In genomic region chr7:23168111-23168885, GRCh38 we compare ENCODE assay signal across 27 cellular contexts.
"Had no signal": no experiment of that assay in that cellular context is flagged by ENCODE, and none has a peak within 500 bp of the region (broad histone marks: within the 10 kb centered on the region; RNA-seq: fewer than 3 reads in every experiment).

No MANE protein-coding gene starts in this region.

- FAIRE-seq: endometrium, frontal cortex, islet of Langerhans, small intestine had no signal

- H3K9me3 ChIP-seq: colonic mucosa, mucosa of descending colon, prostate gland, right lobe of liver, thoracic aorta, transverse colon, upper lobe of right lung, uterus had no signal

- H3K4me3 Mint-ChIP-seq: central memory CD8-positive, alpha-beta T cell; dendritic cell treated with granulocyte-macrophage colony-stimulating factor and Interleukin-4, amounts not matched to agents 40 ng/mL and 50 ng/mL, for 4 days; effector memory CD8-positive, alpha-beta T cell; mesothelial cell of epicardium; naive B cell; natural killer cell treated with Interleukin-12 subunit alpha and Interleukin-12 subunit beta and Interleukin-15 and Interleukin-18, amount 100 ng/mL, for 72 hours; neural progenitor cell; stimulated activated naive B cell treated with anti-CD40 and anti-IgM and Interleukin-4, amounts not matched to agents 10 μg/mL and 1 μg/mL and 100 μg/mL, for 72 hours; stimulated activated naive CD8-positive, alpha-beta T cell treated with anti-CD3 and anti-CD28 coated beads, Interleukin-15, Interleukin-2, amounts not matched to agents 100 ng/mL and 50 ng/mL, for 24 hours had no signal

- H3K27me3 Mint-ChIP-seq: central memory CD8-positive, alpha-beta T cell; dendritic cell treated with granulocyte-macrophage colony-stimulating factor and Interleukin-4, amounts not matched to agents 40 ng/mL and 50 ng/mL, for 4 days; effector memory CD8-positive, alpha-beta T cell; naive B cell; natural killer cell treated with Interleukin-12 subunit alpha and Interleukin-12 subunit beta and Interleukin-15 and Interleukin-18, amount 100 ng/mL, for 72 hours; stimulated activated naive B cell treated with anti-CD40 and anti-IgM and Interleukin-4, amounts not matched to agents 10 μg/mL and 1 μg/mL and 100 μg/mL, for 72 hours; stimulated activated naive CD8-positive, alpha-beta T cell treated with anti-CD3 and anti-CD28 coated beads, Interleukin-15, Interleukin-2, amounts not matched to agents 100 ng/mL and 50 ng/mL, for 24 hours had no signal

- H3K27ac Mint-ChIP-seq: dendritic cell treated with granulocyte-macrophage colony-stimulating factor and Interleukin-4, amounts not matched to agents 40 ng/mL and 50 ng/mL, for 4 days; effector memory CD8-positive, alpha-beta T cell; mesothelial cell of epicardium; naive B cell; natural killer cell treated with Interleukin-12 subunit alpha and Interleukin-12 subunit beta and Interleukin-15 and Interleukin-18, amount 100 ng/mL, for 72 hours; neural progenitor cell; stimulated activated naive B cell treated with anti-CD40 and anti-IgM and Interleukin-4, amounts not matched to agents 10 μg/mL and 1 μg/mL and 100 μg/mL, for 72 hours; stimulated activated naive CD8-positive, alpha-beta T cell treated with anti-CD3 and anti-CD28 coated beads, Interleukin-15, Interleukin-2, amounts not matched to agents 100 ng/mL and 50 ng/mL, for 24 hours had no signal

- H3K27me3 ChIP-seq: colonic mucosa, hepatocyte, neural progenitor cell, right lobe of liver, transverse colon, upper lobe of right lung, uterus had no signal

- H3K9me3 Mint-ChIP-seq: central memory CD8-positive, alpha-beta T cell; dendritic cell treated with granulocyte-macrophage colony-stimulating factor and Interleukin-4, amounts not matched to agents 40 ng/mL and 50 ng/mL, for 4 days; effector memory CD8-positive, alpha-beta T cell; mesothelial cell of epicardium; naive B cell; natural killer cell treated with Interleukin-12 subunit alpha and Interleukin-12 subunit beta and Interleukin-15 and Interleukin-18, amount 100 ng/mL, for 72 hours; neural progenitor cell; stimulated activated naive B cell treated with anti-CD40 and anti-IgM and Interleukin-4, amounts not matched to agents 10 μg/mL and 1 μg/mL and 100 μg/mL, for 72 hours; stimulated activated naive CD8-positive, alpha-beta T cell treated with anti-CD3 and anti-CD28 coated beads, Interleukin-15, Interleukin-2, amounts not matched to agents 100 ng/mL and 50 ng/mL, for 24 hours had no signal

- DNase-seq: colonic mucosa; effector memory CD8-positive, alpha-beta T cell; kidney glomerular epithelial cell; left colon; mesenchymal stem cell; mucosa of descending colon; naive B cell; right lobe of liver; small intestine; stimulated activated CD4-positive, alpha-beta T cell treated with anti-CD3 and anti-CD28 coated beads, Interleukin-15, amount 100 ng/mL, for 24 hours; stimulated activated CD4-positive, alpha-beta T cell treated with anti-CD3 and anti-CD28 coated beads, Interleukin-2, amount 100 ng/mL, for 48 hours; stimulated activated naive B cell treated with anti-CD40 and anti-IgM and Interleukin-4, amounts not matched to agents 10 μg/mL and 1 μg/mL and 100 μg/mL, for 72 hours; transverse colon; upper lobe of right lung; uterus had no signal

- H3K4me1 Mint-ChIP-seq: central memory CD8-positive, alpha-beta T cell; mesothelial cell of epicardium; naive B cell; neural progenitor cell; stimulated activated naive B cell treated with anti-CD40 and anti-IgM and Interleukin-4, amounts not matched to agents 10 μg/mL and 1 μg/mL and 100 μg/mL, for 72 hours had no signal

- H3K27ac ChIP-seq: colonic mucosa, hepatocyte, neural progenitor cell, prostate gland, right lobe of liver, thoracic aorta, transverse colon, upper lobe of right lung, uterus had no signal

- H3K36me3 ChIP-seq: colonic mucosa, prostate gland, right lobe of liver, uterus had no signal

- H3K4me3 ChIP-seq: colonic mucosa, hepatocyte, mucosa of descending colon, neural progenitor cell, prostate gland, right lobe of liver, thoracic aorta, transverse colon, upper lobe of right lung, uterus had no signal

- ATAC-seq: effector memory CD8-positive, alpha-beta T cell; left colon; mucosa of descending colon; natural killer cell treated with Interleukin-12 subunit alpha and Interleukin-12 subunit beta and Interleukin-15 and Interleukin-18, amount 100 ng/mL, for 72 hours; right lobe of liver; stimulated activated naive B cell treated with anti-CD40 and anti-IgM and Interleukin-4, amounts not matched to agents 10 μg/mL and 1 μg/mL and 100 μg/mL, for 72 hours; upper lobe of right lung had no signal

- H3K9ac ChIP-seq: neural progenitor cell had no signal

- H3K4me1 ChIP-seq: colonic mucosa, neural progenitor cell, prostate gland, right lobe of liver, transverse colon, upper lobe of right lung, uterus had no signal
